Comparison of ENCODE assay signal across 1 cellular context in genomic region chr12:68686595-68687521, GRCh38.
TF ChIP-seq lines count a peak whose summit lies in the region.

Gene NUP107, plus strand, starts transcription at chr12:68686978. Its CDS starts 88 bp downstream, at chr12:68687066.

TF ChIP-seq in HepG2, 621 proteins besides CTCF, POLR2A, EP300 and RAD21 (continued from another document and continues in another):
- TF ChIP-seq, protein P1, sequence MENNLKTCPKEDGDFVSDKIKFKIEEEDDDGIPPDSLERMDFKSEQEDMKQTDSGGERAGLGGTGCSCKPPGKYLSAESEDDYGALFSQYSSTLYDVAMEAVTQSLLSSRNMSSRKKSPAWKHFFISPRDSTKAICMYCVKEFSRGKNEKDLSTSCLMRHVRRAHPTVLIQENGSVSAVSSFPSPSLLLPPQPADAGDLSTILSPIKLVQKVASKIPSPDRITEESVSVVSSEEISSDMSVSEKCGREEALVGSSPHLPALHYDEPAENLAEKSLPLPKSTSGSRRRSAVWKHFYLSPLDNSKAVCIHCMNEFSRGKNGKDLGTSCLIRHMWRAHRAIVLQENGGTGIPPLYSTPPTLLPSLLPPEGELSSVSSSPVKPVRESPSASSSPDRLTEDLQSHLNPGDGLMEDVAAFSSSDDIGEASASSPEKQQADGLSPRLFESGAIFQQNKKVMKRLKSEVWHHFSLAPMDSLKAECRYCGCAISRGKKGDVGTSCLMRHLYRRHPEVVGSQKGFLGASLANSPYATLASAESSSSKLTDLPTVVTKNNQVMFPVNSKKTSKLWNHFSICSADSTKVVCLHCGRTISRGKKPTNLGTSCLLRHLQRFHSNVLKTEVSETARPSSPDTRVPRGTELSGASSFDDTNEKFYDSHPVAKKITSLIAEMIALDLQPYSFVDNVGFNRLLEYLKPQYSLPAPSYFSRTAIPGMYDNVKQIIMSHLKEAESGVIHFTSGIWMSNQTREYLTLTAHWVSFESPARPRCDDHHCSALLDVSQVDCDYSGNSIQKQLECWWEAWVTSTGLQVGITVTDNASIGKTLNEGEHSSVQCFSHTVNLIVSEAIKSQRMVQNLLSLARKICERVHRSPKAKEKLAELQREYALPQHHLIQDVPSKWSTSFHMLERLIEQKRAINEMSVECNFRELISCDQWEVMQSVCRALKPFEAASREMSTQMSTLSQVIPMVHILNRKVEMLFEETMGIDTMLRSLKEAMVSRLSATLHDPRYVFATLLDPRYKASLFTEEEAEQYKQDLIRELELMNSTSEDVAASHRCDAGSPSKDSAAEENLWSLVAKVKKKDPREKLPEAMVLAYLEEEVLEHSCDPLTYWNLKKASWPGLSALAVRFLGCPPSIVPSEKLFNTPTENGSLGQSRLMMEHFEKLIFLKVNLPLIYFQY (CRISPR knock-in tag; IDR thresholded peaks at IDR 0.05; ENCODE audit: borderline replicate concordance): peak; percentile 75; the same call in 1 of the 2 replicates
- TF ChIP-seq SRY (CRISPR knock-in tag; IDR thresholded peaks at IDR 0.05): 0 out of 2 replicates have a peak, but pooled peaks have one; percentile 31
- 0 out of 2 replicates have a peak, but pooled peaks have one; percentile 54 for TF ChIP-seq GTF3A (CRISPR knock-in tag; conservative IDR thresholded peaks at IDR 0.05)
- TF ChIP-seq ZNF615 (CRISPR knock-in tag; IDR thresholded peaks at IDR 0.05; ENCODE audit: borderline replicate concordance): 0 out of 2 replicates have a peak, but pooled peaks have one; percentile 58
- no peak; the same call in 1 of the 2 replicates for TF ChIP-seq MTF1 (CRISPR knock-in tag; IDR thresholded peaks at IDR 0.05)
- peak; percentile 81 for TF ChIP-seq ZNF772 (CRISPR knock-in tag; IDR thresholded peaks at IDR 0.05)
- no peak; the same call in 1 of the 2 replicates for TF ChIP-seq HMG20A (CRISPR knock-in tag; IDR thresholded peaks at IDR 0.05; ENCODE audit: borderline replicate concordance)
- peak; percentile 74; the same call in 1 of the 2 replicates for TF ChIP-seq PPARG (CRISPR knock-in tag; conservative IDR thresholded peaks at IDR 0.05)
- no peak for TF ChIP-seq AGO2 (optimal IDR thresholded peaks at IDR 0.05; ENCODE audit: low read depth, low read length)
- TF ChIP-seq ZBTB3 (CRISPR knock-in tag; IDR thresholded peaks at IDR 0.05; ENCODE audit: borderline replicate concordance, low read depth): no peak
- TF ChIP-seq ZNF792 (CRISPR knock-in tag; IDR thresholded peaks at IDR 0.05): peak; percentile 87
- peak; percentile 71 for TF ChIP-seq ZNF24 (IDR thresholded peaks at IDR 0.05)
- no peak for TF ChIP-seq ZBTB2 (CRISPR knock-in tag; IDR thresholded peaks at IDR 0.05; ENCODE audit: low read depth)
- peak; percentile 89; the same call in 1 of the 2 replicates for TF ChIP-seq ZNF614 (CRISPR knock-in tag; IDR thresholded peaks at IDR 0.05; ENCODE audit: borderline replicate concordance)
- peak; percentile 41; the same call in 1 of the 2 replicates for TF ChIP-seq ZNF710 (CRISPR knock-in tag; IDR thresholded peaks at IDR 0.05; ENCODE audit: borderline replicate concordance)
- peak; percentile 90 for TF ChIP-seq ZNF687 (CRISPR knock-in tag; IDR thresholded peaks at IDR 0.05)
- peak; percentile 93; the same call in 1 of the 2 replicates for TF ChIP-seq HBP1 (CRISPR knock-in tag; IDR thresholded peaks at IDR 0.05; ENCODE audit: low read depth)
- TF ChIP-seq ZNF569 (CRISPR knock-in tag; IDR thresholded peaks at IDR 0.05; ENCODE audit: borderline replicate concordance): no peak
- TF ChIP-seq SRSF4 (IDR thresholded peaks at IDR 0.05; ENCODE audit: low read depth, low read length, poor library complexity, severe bottlenecking): no peak
- no peak for TF ChIP-seq MYNN (CRISPR knock-in tag; IDR thresholded peaks at IDR 0.05; ENCODE audit: low read depth)
- TF ChIP-seq ZBTB4 (CRISPR knock-in tag; IDR thresholded peaks at IDR 0.05; ENCODE audit: borderline replicate concordance): peak; percentile 86; the same call in 1 of the 2 replicates
- TF ChIP-seq BHLHE40 (IDR thresholded peaks at IDR 0.05; ENCODE audit: low read length): no peak
- peak; percentile 37; the same call in 1 of the 2 replicates for TF ChIP-seq ZNF652 (CRISPR knock-in tag; IDR thresholded peaks at IDR 0.05; ENCODE audit: borderline replicate concordance, low read depth)
- TF ChIP-seq, protein P2, sequence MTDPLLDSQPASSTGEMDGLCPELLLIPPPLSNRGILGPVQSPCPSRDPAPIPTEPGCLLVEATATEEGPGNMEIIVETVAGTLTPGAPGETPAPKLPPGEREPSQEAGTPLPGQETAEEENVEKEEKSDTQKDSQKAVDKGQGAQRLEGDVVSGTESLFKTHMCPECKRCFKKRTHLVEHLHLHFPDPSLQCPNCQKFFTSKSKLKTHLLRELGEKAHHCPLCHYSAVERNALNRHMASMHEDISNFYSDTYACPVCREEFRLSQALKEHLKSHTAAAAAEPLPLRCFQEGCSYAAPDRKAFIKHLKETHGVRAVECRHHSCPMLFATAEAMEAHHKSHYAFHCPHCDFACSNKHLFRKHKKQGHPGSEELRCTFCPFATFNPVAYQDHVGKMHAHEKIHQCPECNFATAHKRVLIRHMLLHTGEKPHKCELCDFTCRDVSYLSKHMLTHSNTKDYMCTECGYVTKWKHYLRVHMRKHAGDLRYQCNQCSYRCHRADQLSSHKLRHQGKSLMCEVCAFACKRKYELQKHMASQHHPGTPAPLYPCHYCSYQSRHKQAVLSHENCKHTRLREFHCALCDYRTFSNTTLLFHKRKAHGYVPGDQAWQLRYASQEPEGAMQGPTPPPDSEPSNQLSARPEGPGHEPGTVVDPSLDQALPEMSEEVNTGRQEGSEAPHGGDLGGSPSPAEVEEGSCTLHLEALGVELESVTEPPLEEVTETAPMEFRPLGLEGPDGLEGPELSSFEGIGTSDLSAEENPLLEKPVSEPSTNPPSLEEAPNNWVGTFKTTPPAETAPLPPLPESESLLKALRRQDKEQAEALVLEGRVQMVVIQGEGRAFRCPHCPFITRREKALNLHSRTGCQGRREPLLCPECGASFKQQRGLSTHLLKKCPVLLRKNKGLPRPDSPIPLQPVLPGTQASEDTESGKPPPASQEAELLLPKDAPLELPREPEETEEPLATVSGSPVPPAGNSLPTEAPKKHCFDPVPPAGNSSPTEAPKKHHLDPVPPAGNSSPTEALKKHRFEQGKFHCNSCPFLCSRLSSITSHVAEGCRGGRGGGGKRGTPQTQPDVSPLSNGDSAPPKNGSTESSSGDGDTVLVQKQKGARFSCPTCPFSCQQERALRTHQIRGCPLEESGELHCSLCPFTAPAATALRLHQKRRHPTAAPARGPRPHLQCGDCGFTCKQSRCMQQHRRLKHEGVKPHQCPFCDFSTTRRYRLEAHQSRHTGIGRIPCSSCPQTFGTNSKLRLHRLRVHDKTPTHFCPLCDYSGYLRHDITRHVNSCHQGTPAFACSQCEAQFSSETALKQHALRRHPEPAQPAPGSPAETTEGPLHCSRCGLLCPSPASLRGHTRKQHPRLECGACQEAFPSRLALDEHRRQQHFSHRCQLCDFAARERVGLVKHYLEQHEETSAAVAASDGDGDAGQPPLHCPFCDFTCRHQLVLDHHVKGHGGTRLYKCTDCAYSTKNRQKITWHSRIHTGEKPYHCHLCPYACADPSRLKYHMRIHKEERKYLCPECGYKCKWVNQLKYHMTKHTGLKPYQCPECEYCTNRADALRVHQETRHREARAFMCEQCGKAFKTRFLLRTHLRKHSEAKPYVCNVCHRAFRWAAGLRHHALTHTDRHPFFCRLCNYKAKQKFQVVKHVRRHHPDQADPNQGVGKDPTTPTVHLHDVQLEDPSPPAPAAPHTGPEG (CRISPR knock-in tag; IDR thresholded peaks at IDR 0.05): no peak
- peak; percentile 95; the same call in 1 of the 2 replicates for TF ChIP-seq DMAP1 (CRISPR knock-in tag; IDR thresholded peaks at IDR 0.05)
- peak; percentile 35; the same call in 1 of the 2 replicates for TF ChIP-seq KDM5B (CRISPR knock-in tag; IDR thresholded peaks at IDR 0.05; ENCODE audit: borderline replicate concordance)
- TF ChIP-seq PHF21A (CRISPR knock-in tag; IDR thresholded peaks at IDR 0.05): peak; percentile 70; the same call in 1 of the 2 replicates
- peak; percentile 90 for TF ChIP-seq SALL1 (CRISPR knock-in tag; IDR thresholded peaks at IDR 0.05)
